In the genomic region with DNA sequence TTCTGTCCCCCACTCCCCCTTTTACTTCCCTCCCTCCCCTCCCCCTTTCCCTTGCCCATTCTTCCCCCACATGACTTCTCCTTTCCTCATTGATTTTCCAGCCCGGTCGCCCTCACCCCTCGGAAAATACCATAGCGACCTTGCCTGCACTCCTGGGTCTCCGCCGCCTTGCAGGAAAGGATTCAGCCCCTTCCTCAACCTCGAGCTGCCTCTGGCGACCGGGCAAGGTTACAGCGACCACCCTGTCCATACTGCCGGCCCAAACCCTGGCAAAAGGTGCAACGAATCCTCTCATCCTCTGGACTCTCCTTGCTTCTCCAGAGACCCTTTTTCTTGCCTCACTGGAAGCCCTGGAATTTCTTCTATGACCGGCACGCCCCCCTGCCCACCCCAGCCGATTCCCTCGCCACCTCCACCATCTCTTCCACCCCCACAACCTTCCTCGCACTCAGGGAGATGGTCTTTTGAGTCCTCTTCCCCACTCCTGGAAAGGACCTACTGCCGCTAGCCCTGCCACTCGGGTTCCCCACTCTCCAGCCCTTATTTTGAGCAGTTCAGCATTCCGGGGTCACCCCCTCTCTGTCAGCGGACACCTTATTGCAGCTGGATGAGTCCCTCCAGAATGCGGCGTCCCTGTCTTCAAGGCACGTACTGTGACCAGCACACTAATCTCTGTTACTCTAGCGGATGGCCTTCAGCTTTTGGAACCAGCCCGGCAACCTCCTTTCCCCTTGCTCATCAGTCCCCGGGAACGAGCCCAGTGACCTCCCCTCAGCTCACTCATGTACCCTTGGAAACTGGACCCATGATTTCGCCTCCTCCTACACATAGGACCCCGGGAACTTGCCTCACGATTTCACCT, we compare ENCODE assay signal across 6 cellular contexts. TPM values are rescaled to one million over a fixed set of nuclear protein-coding genes. Genes with fewer than 3 reads are reported as not detected.
A peak's percentile ranks its signal among the peaks of the same experiment; 100 is the strongest.
DNase-seq lines count a peak whose midpoint lies in the region; ATAC-seq and TF ChIP-seq lines count a peak whose summit lies in the region.

No MANE protein-coding gene starts in this region.

- 56% methylated on average over 31 of the region's 31 CpGs for WGBS in hepatocyte (ENCODE audit: low lambda C conversion rate, missing lambda C conversion rate)
- 64 to 66% methylated on average over 24 to 29 of the region's 31 CpGs for WGBS in transverse colon (ENCODE audit: low coverage in 1 of 2), 2 donors

- TF ChIP-seq CTCF in hepatocyte (IDR thresholded peaks at IDR 0.05; ENCODE audit: poor library complexity) (no peak), transverse colon (IDR thresholded peaks at IDR 0.05) (no peak)

- H3K4me1 ChIP-seq in hepatocyte (ENCODE audit: insufficient read depth) (peaks cover 9% of the 10 kb centered on the region), transverse colon (peaks cover 5 to 18% (median 13%) of the 10 kb centered on the region in 4 donors)

- CTCF ChIA-PET in activated CD8-positive, alpha-beta memory T cell treated with anti-CD3 and anti-CD28 coated beads, Interleukin-2, amount 10 ng/mL, durations not matched to agents 7 days and 5 days (lab: Charles Lee): interaction anchor here (0.9 to 3.0 kb wide), 9 partner anchors 7 to 95 kb away, joined by 3 to 26 read pairs (median 7); a partner anchor contains a TSS

- H4K20me1 ChIP-seq in hepatocyte (ENCODE audit: insufficient read depth, poor library complexity, severe bottlenecking): no peaks in the 10 kb centered on the region

- H3K4me1 Mint-ChIP-seq in activated CD8-positive, alpha-beta memory T cell treated with anti-CD3 and anti-CD28 coated beads, Interleukin-2, amount 10 ng/mL, durations not matched to agents 7 days and 5 days: peaks cover 36% of the 10 kb centered on the region

- H3K27me3 Mint-ChIP-seq in activated CD8-positive, alpha-beta memory T cell treated with anti-CD3 and anti-CD28 coated beads, Interleukin-2, amount 10 ng/mL, durations not matched to agents 7 days and 5 days: no peaks in the 10 kb centered on the region

- intact Hi-C loops in transverse colon (cut with DNase I; ENCODE audit: low total_unique reads): no loop called here

- in situ Hi-C loops in transverse colon (cut with MboI; ENCODE audit: low pct_ligation_motif_present in 1 of 4, low pct_unique_long_range_greater_than_20kb in 1 of 4, low sequenced_read_pairs in 3 of 4): no loop called here

- peak overlapping the region; percentile 86 for H3K4me2 ChIP-seq in hepatocyte

- no peaks in the 10 kb centered on the region for H3K9me3 ChIP-seq in hepatocyte (ENCODE audit: low read depth)
- no peaks in the 10 kb centered on the region for H3K9me3 ChIP-seq in transverse colon

- H3K27ac ChIP-seq in hepatocyte: peak overlapping the region; percentile 99
- H3K27ac ChIP-seq in transverse colon: peak overlapping the region; percentile 92 to 99 (median 98)

- no peak for ATAC-seq in activated CD8-positive, alpha-beta memory T cell treated with anti-CD3 and anti-CD28 coated beads, Interleukin-2, amount 10 ng/mL, durations not matched to agents 7 days and 5 days

- H3K9me2 ChIP-seq in hepatocyte (replicated peaks; ENCODE audit: insufficient read depth): no peaks in the 10 kb centered on the region

- DNase-seq in activated CD8-positive, alpha-beta memory T cell treated with anti-CD3 and anti-CD28 coated beads, Interleukin-2, amount 10 ng/mL, durations not matched to agents 7 days and 5 days: no peak
- DNase-seq in activated CD8-positive, alpha-beta memory T cell treated with anti-CD3 and anti-CD28 coated beads, Interleukin-2, amount 50 U/mL, for 48 hours: no peak
- peak; percentile 21 for DNase-seq in hepatocyte (ENCODE audit: low spot score)
- no peak for DNase-seq in transverse colon
- DNase-seq in globus pallidus (ENCODE audit: low spot score): no peak
- no peak for DNase-seq in NCI-H82 (lab: John Stamatoyannopoulos, UW)

- H3K36me3 Mint-ChIP-seq in activated CD8-positive, alpha-beta memory T cell treated with anti-CD3 and anti-CD28 coated beads, Interleukin-2, amount 10 ng/mL, durations not matched to agents 7 days and 5 days: peaks cover 15% of the 10 kb centered on the region

- H3K4me3 ChIP-seq in hepatocyte (peak overlapping the region; percentile 54), transverse colon (peak overlapping the region; percentile 6 to 78 (median 60))

- TF ChIP-seq POLR2A in transverse colon (IDR thresholded peaks at IDR 0.05): no peak

- H3K27me3 ChIP-seq in hepatocyte (no peaks in the 10 kb centered on the region), transverse colon (no peaks in the 10 kb centered on the region)

- peak overlapping the region; percentile 100 for H3K4me3 Mint-ChIP-seq in activated CD8-positive, alpha-beta memory T cell treated with anti-CD3 and anti-CD28 coated beads, Interleukin-2, amount 10 ng/mL, durations not matched to agents 7 days and 5 days

- TF ChIP-seq EP300 in transverse colon (IDR thresholded peaks at IDR 0.05; ENCODE audit: low read depth): no peak

- peaks cover 27% of the 10 kb centered on the region for H3K79me2 ChIP-seq in hepatocyte

- H2AFZ ChIP-seq in hepatocyte: peak overlapping the region; percentile 61

- H3K36me3 ChIP-seq in hepatocyte (replicated peaks; ENCODE audit: insufficient read depth, low read depth): no peaks in the 10 kb centered on the region
- H3K36me3 ChIP-seq in transverse colon: peaks cover 0 to 7% (median under 1%) of the 10 kb centered on the region in 4 donors

- no peaks in the 10 kb centered on the region for H3K9me3 Mint-ChIP-seq in activated CD8-positive, alpha-beta memory T cell treated with anti-CD3 and anti-CD28 coated beads, Interleukin-2, amount 10 ng/mL, durations not matched to agents 7 days and 5 days (ENCODE audit: low read depth)

- peak overlapping the region; percentile 99 for H3K27ac Mint-ChIP-seq in activated CD8-positive, alpha-beta memory T cell treated with anti-CD3 and anti-CD28 coated beads, Interleukin-2, amount 10 ng/mL, durations not matched to agents 7 days and 5 days

RNA-seq across cellular contexts. Expression of a gene that starts 0.8 kb away (rescaled TPM):
- 10 to 100 TPM; 20.6 to 26.7 TPM for total RNA-seq in activated CD8-positive, alpha-beta memory T cell treated with anti-CD3 and anti-CD28 coated beads, Interleukin-2, amount 10 ng/mL, durations not matched to agents 7 days and 5 days
- total RNA-seq in hepatocyte: 17.6 and 20.5 TPM in 2 replicates
- polyA plus RNA-seq in hepatocyte: 13.5 and 21.2 TPM in 2 replicates
- 10 to 100 TPM in 2 of 4 donors, 1 to 10 TPM in 2; 5.6 to 19.7 (median 12.9) TPM for total RNA-seq in transverse colon

RNA-seq across cellular contexts. Expression of a gene that starts 38.0 kb away (rescaled TPM):
- 100 to 1,000 TPM; 279 to 302 TPM for total RNA-seq in activated CD8-positive, alpha-beta memory T cell treated with anti-CD3 and anti-CD28 coated beads, Interleukin-2, amount 10 ng/mL, durations not matched to agents 7 days and 5 days
- total RNA-seq in hepatocyte: 429 and 430 TPM in 2 replicates
- 269 and 287 TPM in 2 replicates for polyA plus RNA-seq in hepatocyte
- total RNA-seq in transverse colon: 100 to 1,000 TPM; 108 to 575 (median 330) TPM

RNA-seq across cellular contexts. Expression of a gene that starts 38.0 kb away (rescaled TPM):
- 10 to 100 TPM; 33.4 to 44.7 TPM for total RNA-seq in activated CD8-positive, alpha-beta memory T cell treated with anti-CD3 and anti-CD28 coated beads, Interleukin-2, amount 10 ng/mL, durations not matched to agents 7 days and 5 days
- 84.4 and 104 TPM in 2 replicates for total RNA-seq in hepatocyte
- 113 and 123 TPM in 2 replicates for polyA plus RNA-seq in hepatocyte
- 10 to 100 TPM; 43.4 to 64.3 (median 60.5) TPM for total RNA-seq in transverse colon

RNA-seq across cellular contexts. Expression of a gene that starts 52.7 kb away (rescaled TPM):
- total RNA-seq in activated CD8-positive, alpha-beta memory T cell treated with anti-CD3 and anti-CD28 coated beads, Interleukin-2, amount 10 ng/mL, durations not matched to agents 7 days and 5 days: 1 to 10 TPM; 3.1 to 3.9 TPM
- total RNA-seq in hepatocyte (40.3 and 44.5 TPM in 2 replicates), transverse colon (100 to 1,000 TPM in 2 of 4 donors, 10 to 100 TPM in 2; 90.8 to 349 (median 141) TPM)
- polyA plus RNA-seq in hepatocyte: 61.1 and 61.8 TPM in 2 replicates
